8 cellular contexts compared by ENCODE assay signal in the genomic region with DNA sequence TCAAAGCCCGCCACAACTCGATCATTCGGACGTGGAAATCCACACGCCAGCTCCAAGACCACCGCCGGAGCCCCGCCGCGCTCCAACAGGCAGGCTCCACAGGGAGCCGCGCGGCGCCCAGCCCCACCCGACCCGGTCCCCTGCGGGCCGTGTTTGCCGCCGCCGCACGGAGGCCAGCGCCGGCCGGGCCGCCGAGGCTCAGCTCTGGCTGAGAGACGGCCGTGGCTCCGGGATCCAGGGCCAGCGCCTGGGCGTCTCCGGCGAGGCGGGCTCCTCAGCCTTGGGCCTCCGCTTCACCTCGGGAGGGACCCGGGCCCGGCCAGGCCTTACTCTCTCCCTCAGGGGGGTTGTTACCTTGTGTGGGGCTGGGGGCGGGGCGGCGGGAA. TPM values are rescaled to one million over a fixed set of nuclear protein-coding genes. Genes with fewer than 3 reads are reported as not detected.
A peak's percentile ranks its signal among the peaks of the same experiment; 100 is the strongest.
DNase-seq lines count a peak whose midpoint lies in the region; ATAC-seq lines count a peak whose summit lies in the region.

No MANE protein-coding gene starts in this region.

- intact Hi-C loops in activated T-helper 1 cell treated with anti-CD3 and anti-CD28 coated beads, Interleukin-12 subunit alpha, Interleukin-12 subunit beta, Interleukin-2, Interleukin-4 antibody, amounts not matched to agents 30 ng/mL and 10 ng/mL and 1 ng/mL, durations not matched to agents 14 hours and 24 hours and 36 hours (cut with micrococcal nuclease), result loop anchor here (1.0 to 10.0 kb wide), 4 partner anchors 167 to 568 kb away; a partner anchor contains a TSS

- peak overlapping the region; percentile 97 for H3K4me3 Mint-ChIP-seq in activated T-helper 1 cell treated with anti-CD3 and anti-CD28 coated beads, Interleukin-12 subunit alpha, Interleukin-12 subunit beta, Interleukin-2, Interleukin-4 antibody, amounts not matched to agents 30 ng/mL and 10 ng/mL and 1 ng/mL, durations not matched to agents 14 hours and 24 hours and 36 hours

- peak overlapping the region; percentile 87 to 100 (median 96) for H3K27ac ChIP-seq in skin epidermis

- peak; percentile 26 for ATAC-seq in GM19043 (IDR thresholded peaks at IDR 0.05; ENCODE audit: low read depth, unreplicated experiment)
- ATAC-seq in HG03196 (IDR thresholded peaks at IDR 0.05; ENCODE audit: unreplicated experiment), result peak; percentile 34

- H3K36me3 Mint-ChIP-seq in activated T-helper 1 cell treated with anti-CD3 and anti-CD28 coated beads, Interleukin-12 subunit alpha, Interleukin-12 subunit beta, Interleukin-2, Interleukin-4 antibody, amounts not matched to agents 30 ng/mL and 10 ng/mL and 1 ng/mL, durations not matched to agents 14 hours and 24 hours and 36 hours (ENCODE audit: low read depth), result peaks cover 22% of the 10 kb centered on the region

- DNase-seq in Ammon's horn (ENCODE audit: low spot score) (peak; percentile 9), hepatic stellate cell (ENCODE audit: low spot score) (peak; percentile 33), HK-2 (ENCODE audit: unreplicated experiment) (no peak), midbrain (lab: John Stamatoyannopoulos, UW) (no peak)
- no peak for DNase-seq in activated T-helper 1 cell treated with anti-CD3 and anti-CD28 coated beads, Interleukin-12 subunit alpha, Interleukin-12 subunit beta, Interleukin-2, Interleukin-4 antibody, amounts not matched to agents 30 ng/mL and 10 ng/mL and 1 ng/mL, durations not matched to agents 14 hours and 24 hours and 36 hours (ENCODE audit: low spot score)

- peak overlapping the region; percentile 96 for H3K27ac Mint-ChIP-seq in activated T-helper 1 cell treated with anti-CD3 and anti-CD28 coated beads, Interleukin-12 subunit alpha, Interleukin-12 subunit beta, Interleukin-2, Interleukin-4 antibody, amounts not matched to agents 30 ng/mL and 10 ng/mL and 1 ng/mL, durations not matched to agents 14 hours and 24 hours and 36 hours

- no peaks in the 10 kb centered on the region for H3K9me3 Mint-ChIP-seq in activated T-helper 1 cell treated with anti-CD3 and anti-CD28 coated beads, Interleukin-12 subunit alpha, Interleukin-12 subunit beta, Interleukin-2, Interleukin-4 antibody, amounts not matched to agents 30 ng/mL and 10 ng/mL and 1 ng/mL, durations not matched to agents 14 hours and 24 hours and 36 hours

- H3K27me3 Mint-ChIP-seq in activated T-helper 1 cell treated with anti-CD3 and anti-CD28 coated beads, Interleukin-12 subunit alpha, Interleukin-12 subunit beta, Interleukin-2, Interleukin-4 antibody, amounts not matched to agents 30 ng/mL and 10 ng/mL and 1 ng/mL, durations not matched to agents 14 hours and 24 hours and 36 hours (ENCODE audit: insufficient read depth), result no peaks in the 10 kb centered on the region

- peaks cover 47% of the 10 kb centered on the region for H3K4me1 Mint-ChIP-seq in activated T-helper 1 cell treated with anti-CD3 and anti-CD28 coated beads, Interleukin-12 subunit alpha, Interleukin-12 subunit beta, Interleukin-2, Interleukin-4 antibody, amounts not matched to agents 30 ng/mL and 10 ng/mL and 1 ng/mL, durations not matched to agents 14 hours and 24 hours and 36 hours (ENCODE audit: low read depth)

- peak overlapping the region; percentile 71 to 97 (median 91) for H3K4me3 ChIP-seq in skin epidermis

RNA-seq across cellular contexts. Expression of a gene that starts 0.3 kb away (rescaled TPM):
- total RNA-seq in activated T-helper 1 cell treated with anti-CD3 and anti-CD28 coated beads, Interleukin-12 subunit alpha, Interleukin-12 subunit beta, Interleukin-2, Interleukin-4 antibody, amounts not matched to agents 30 ng/mL and 10 ng/mL and 1 ng/mL, durations not matched to agents 14 hours and 24 hours and 36 hours, result 47.8 and 48.0 TPM in 2 replicates

Comparison
In these comparisons a context has a peak if more than half of its experiments do, and no peak if none do; other contexts are left out.
1. DNase-seq: peak in Ammon's horn (single experiment) and hepatic stellate cell (single experiment); none in activated T-helper 1 cell treated with anti-CD3 and anti-CD28 coated beads, Interleukin-12 subunit alpha, Interleukin-12 subunit beta, Interleukin-2, Interleukin-4 antibody, amounts not matched to agents 30 ng/mL and 10 ng/mL and 1 ng/mL, durations not matched to agents 14 hours and 24 hours and 36 hours (single experiment), HK-2 (single experiment) and midbrain (single experiment).